17 cellular contexts compared by ENCODE assay signal in genomic region chr12:1287446-1287975, GRCh38.
DNase-seq lines count a peak whose midpoint lies in the region; ATAC-seq and TF ChIP-seq lines count a peak whose summit lies in the region.
"Had no signal": no experiment of that assay in that cellular context is flagged by ENCODE, and none has a peak within 500 bp of the region (broad histone marks: within the 10 kb centered on the region; RNA-seq: fewer than 3 reads in every experiment).

No MANE protein-coding gene starts in this region.

- H3K9me3 Mint-ChIP-seq in WTC11 (no peaks in the 10 kb centered on the region), neural progenitor cell (peaks cover 3% of the 10 kb centered on the region)
- H3K9me3 Mint-ChIP-seq: CD4-positive, CD25-positive, alpha-beta regulatory T cell; CD8-positive, alpha-beta T cell; HFFc6 had no signal

- H3K79me2 ChIP-seq in neural progenitor cell (ENCODE audit: low read depth): no peaks in the 10 kb centered on the region

- H3K27me3 Mint-ChIP-seq in WTC11 (ENCODE audit: low read depth) (no peaks in the 10 kb centered on the region), neural progenitor cell (ENCODE audit: insufficient read depth, low read depth) (no peaks in the 10 kb centered on the region)
- H3K27me3 Mint-ChIP-seq: CD4-positive, CD25-positive, alpha-beta regulatory T cell had no signal

- H2BK15ac ChIP-seq in IMR-90 (ENCODE audit: low read depth, low read length): no peak overlapping the region; the same call in 2 of the 3 replicates

- ATAC-seq in IMR-90 (ENCODE audit: low read depth) (no peak), WTC11 (no peak)
- ATAC-seq: CD8-positive, alpha-beta T cell; GM12878 had no signal

- no peak overlapping the region; the same call in 1 of the 2 replicates for H3K14ac ChIP-seq in IMR-90 (replicated peaks; ENCODE audit: low read depth, low read length)

- H3K4me1 ChIP-seq in IMR-90 (ENCODE audit: control insufficient read depth, insufficient read depth, low read length) (peaks cover 3% of the 10 kb centered on the region), neural progenitor cell (peaks cover 17% of the 10 kb centered on the region), left ventricle myocardium inferior (peaks cover 8% of the 10 kb centered on the region)
- H3K4me1 ChIP-seq: HAP-1 had no signal

- CTCF ChIA-PET in IMR-90 (lab: Yijun Ruan, JAX) (interaction anchor here (0.6 kb wide), 1 partner anchor 10 kb away, joined by 3 read pairs; no protein-coding TSS in a partner anchor), WTC11 (lab: Charles Lee) (no interaction called here)

- H3K4me3 Mint-ChIP-seq in WTC11 (no peak overlapping the region), neural progenitor cell (no peak overlapping the region)
- H3K4me3 Mint-ChIP-seq: CD4-positive, CD25-positive, alpha-beta regulatory T cell; CD8-positive, alpha-beta T cell; HFFc6 had no signal

- in situ Hi-C loops in IMR-90 (cut with MboI; ENCODE audit: low sequenced_read_pairs): no loop called here

- H3K18ac ChIP-seq in IMR-90 (ENCODE audit: low read depth, low read length): no peak overlapping the region

- no peak overlapping the region for H2AK9ac ChIP-seq in IMR-90 (replicated peaks; ENCODE audit: low read depth, low read length, poor library complexity)

- H3K9me3 ChIP-seq in IMR-90 (ENCODE audit: control insufficient read depth, insufficient read depth, low read length): no peaks in the 10 kb centered on the region
- no peaks in the 10 kb centered on the region for H3K9me3 ChIP-seq in neural progenitor cell (ENCODE audit: low read depth)
- H3K9me3 ChIP-seq in left ventricle myocardium inferior (replicated peaks): no peaks in the 10 kb centered on the region
- H3K9me3 ChIP-seq: HAP-1 had no signal

- POLR2A ChIA-PET in IMR-90 (lab: Charles Lee; ENCODE audit: unreplicated experiment) (interaction anchor here (0.5 kb wide), 1 partner anchor 10 kb away, joined by 3 read pairs; no protein-coding TSS in a partner anchor), WTC11 (lab: Charles Lee) (no interaction called here)

- H3K9ac ChIP-seq in IMR-90 (ENCODE audit: low read depth, low read length) (no peak overlapping the region), neural progenitor cell (no peak overlapping the region)

- H2AFZ ChIP-seq in IMR-90 (replicated peaks; ENCODE audit: low read length, poor library complexity) (no peak overlapping the region), neural progenitor cell (replicated peaks) (no peak overlapping the region)

- intact Hi-C loops in IMR-90 (cut with micrococcal nuclease): no loop called here
- intact Hi-C loops in left ventricle myocardium inferior (cut with micrococcal nuclease): no loop called here

- H3K36me3 ChIP-seq in IMR-90 (ENCODE audit: control insufficient read depth, insufficient read depth, low read length) (0 out of 2 replicates have a peak, but pooled peaks cover 1% of the 10 kb centered on the region), neural progenitor cell (no peaks in the 10 kb centered on the region), left ventricle myocardium inferior (peaks cover 15% of the 10 kb centered on the region)
- H3K36me3 ChIP-seq: HAP-1 had no signal

- no peak overlapping the region for H3K4ac ChIP-seq in IMR-90 (ENCODE audit: low read depth, low read length)

- TF ChIP-seq CTCF in IMR-90 (conservative IDR thresholded peaks at IDR 0.05; ENCODE audit: low read depth, low read length) (no peak), WTC11 (IDR thresholded peaks at IDR 0.05) (no peak), neural progenitor cell (IDR thresholded peaks at IDR 0.05) (no peak), left ventricle myocardium inferior (IDR thresholded peaks at IDR 0.05; ENCODE audit: borderline replicate concordance) (no peak)

- dilution Hi-C loops in IMR-90 (cut with HindIII; ENCODE audit: low sequenced_read_pairs, unreplicated experiment): no loop called here

- H4K20me1 ChIP-seq in IMR-90 (ENCODE audit: insufficient read depth, low read length): no peaks in the 10 kb centered on the region
- H4K20me1 ChIP-seq in neural progenitor cell (ENCODE audit: low read depth): no peaks in the 10 kb centered on the region

- no peak overlapping the region for H3K4me3 ChIP-seq in IMR-90 (ENCODE audit: insufficient read depth, low read depth, low read length)
- H3K4me3 ChIP-seq in neural progenitor cell: no peak overlapping the region
- H3K4me3 ChIP-seq in left ventricle myocardium inferior: no peak overlapping the region
- H3K4me3 ChIP-seq: GM12878, HAP-1 had no signal

- no TSS peak for BruUV-seq in IMR-90 (replicated peaks; lab: Mats Ljungman, UMichigan)

- no peaks in the 10 kb centered on the region for H3K9me1 ChIP-seq in IMR-90 (ENCODE audit: insufficient read depth, low read length)

- H3K36me3 Mint-ChIP-seq in WTC11: peaks cover 6% of the 10 kb centered on the region
- peaks cover 23% of the 10 kb centered on the region for H3K36me3 Mint-ChIP-seq in neural progenitor cell

- H4K8ac ChIP-seq in IMR-90 (ENCODE audit: low read depth in 2 of 2, low read length in 2 of 2): no peak overlapping the region

- H3K23ac ChIP-seq in IMR-90 (ENCODE audit: low read depth, low read length): no peak overlapping the region

- DNase-seq in IMR-90 (peak; percentile 12), WTC11 (ENCODE audit: low spot score) (no peak), neural progenitor cell (ENCODE audit: low spot score) (peak; percentile 74), medulla oblongata (ENCODE audit: extremely low spot score) (no peak), left ventricle myocardium inferior (no peak), CD1c-positive myeloid dendritic cell (ENCODE audit: extremely low spot score) (no peak)
- DNase-seq: C1 segment of cervical spinal cord; CD4-positive, CD25-positive, alpha-beta regulatory T cell; CD8-positive, alpha-beta T cell; DMS 273 treated with DMSO at 0.1 percent for 48 hours; DMS79; EL; GDM1; GOT3; HFFc6 had no signal

- TF ChIP-seq RAD21 in IMR-90 (IDR thresholded peaks at IDR 0.05; ENCODE audit: low read length): no peak

- H3K27me3 ChIP-seq in IMR-90 (ENCODE audit: control insufficient read depth, insufficient read depth, low read length): no peaks in the 10 kb centered on the region
- H3K27me3 ChIP-seq in neural progenitor cell: no peaks in the 10 kb centered on the region
- H3K27me3 ChIP-seq in left ventricle myocardium inferior (ENCODE audit: low read depth): no peaks in the 10 kb centered on the region

- peaks cover 3 to 7% of the 10 kb centered on the region in 2 experiments; a peak in 1 of 4 replicates for H3K79me1 ChIP-seq in IMR-90 (ENCODE audit: low read depth in 1 of 2, low read length in 2 of 2)

- H3K4me2 ChIP-seq in IMR-90 (ENCODE audit: low read depth, low read length): no peak overlapping the region
- H3K4me2 ChIP-seq in neural progenitor cell: peak overlapping the region; percentile 42

- H2BK120ac ChIP-seq in IMR-90 (ENCODE audit: low read depth, low read length): no peak overlapping the region

- H3K56ac ChIP-seq in IMR-90 (ENCODE audit: extremely low read depth, insufficient read depth, low read length): no peak overlapping the region

- no peak overlapping the region for H4K91ac ChIP-seq in IMR-90 (ENCODE audit: insufficient read depth, low read depth, low read length)

- no CpG with 5 or more reads among the region's 3 CpGs for WGBS in IMR-90 (ENCODE audit: extremely low coverage in 2 of 2, insufficient read length in 1 of 2), 2 experiments

- H2BK5ac ChIP-seq in IMR-90 (ENCODE audit: low read depth, low read length, poor library complexity, severe bottlenecking): no peak overlapping the region

- peaks cover 10% of the 10 kb centered on the region for H3K4me1 Mint-ChIP-seq in WTC11
- peaks cover 13% of the 10 kb centered on the region for H3K4me1 Mint-ChIP-seq in neural progenitor cell

- H3F3A ChIP-seq in neural progenitor cell (ENCODE audit: low read depth): peaks cover 16% of the 10 kb centered on the region

- TF ChIP-seq POLR2A in IMR-90 (IDR thresholded peaks at IDR 0.05; ENCODE audit: low read depth, low read length): no peak

- peak overlapping the region; percentile 35; the same call in 1 of the 2 replicates for H3K27ac Mint-ChIP-seq in WTC11
- H3K27ac Mint-ChIP-seq in neural progenitor cell: no peak overlapping the region
- H3K27ac Mint-ChIP-seq: CD4-positive, CD25-positive, alpha-beta regulatory T cell; CD8-positive, alpha-beta T cell; HFFc6 had no signal

- H2BK20ac ChIP-seq in IMR-90 (ENCODE audit: low read depth, low read length): no peak overlapping the region

- H4K5ac ChIP-seq in IMR-90 (ENCODE audit: low read depth, low read length): no peak overlapping the region

- no peak overlapping the region for H2AK5ac ChIP-seq in IMR-90 (ENCODE audit: low read depth, low read length)

- H3K27ac ChIP-seq in IMR-90 (ENCODE audit: insufficient read depth, low read length): no peak overlapping the region
- peak overlapping the region; percentile 56 for H3K27ac ChIP-seq in neural progenitor cell
- H3K27ac ChIP-seq in left ventricle myocardium inferior (replicated peaks): no peak overlapping the region

TF ChIP-seq in IMR-90, 13 proteins besides CTCF, POLR2A, EP300 and RAD21 (continues in another document):
- no peak for TF ChIP-seq SMC3 (IDR thresholded peaks at IDR 0.05; ENCODE audit: low read depth, low read length)
- TF ChIP-seq, protein P1, sequence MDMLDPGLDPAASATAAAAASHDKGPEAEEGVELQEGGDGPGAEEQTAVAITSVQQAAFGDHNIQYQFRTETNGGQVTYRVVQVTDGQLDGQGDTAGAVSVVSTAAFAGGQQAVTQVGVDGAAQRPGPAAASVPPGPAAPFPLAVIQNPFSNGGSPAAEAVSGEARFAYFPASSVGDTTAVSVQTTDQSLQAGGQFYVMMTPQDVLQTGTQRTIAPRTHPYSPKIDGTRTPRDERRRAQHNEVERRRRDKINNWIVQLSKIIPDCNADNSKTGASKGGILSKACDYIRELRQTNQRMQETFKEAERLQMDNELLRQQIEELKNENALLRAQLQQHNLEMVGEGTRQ (IDR thresholded peaks at IDR 0.05; ENCODE audit: low read depth, low read length): no peak
- TF ChIP-seq MXI1 (IDR thresholded peaks at IDR 0.05; ENCODE audit: borderline replicate concordance, low read depth, low read length): no peak
- TF ChIP-seq BHLHE40 (IDR thresholded peaks at IDR 0.05; ENCODE audit: low read depth, low read length): no peak
- no peak for TF ChIP-seq CEBPB (IDR thresholded peaks at IDR 0.05; ENCODE audit: low read depth, low read length)

TF ChIP-seq in WTC11, 78 proteins besides CTCF, POLR2A, EP300 and RAD21 (continues in another document):
- no peak for TF ChIP-seq KAT7 (CRISPR knock-in tag; IDR thresholded peaks at IDR 0.05; ENCODE audit: borderline replicate concordance)
- TF ChIP-seq, protein P2, sequence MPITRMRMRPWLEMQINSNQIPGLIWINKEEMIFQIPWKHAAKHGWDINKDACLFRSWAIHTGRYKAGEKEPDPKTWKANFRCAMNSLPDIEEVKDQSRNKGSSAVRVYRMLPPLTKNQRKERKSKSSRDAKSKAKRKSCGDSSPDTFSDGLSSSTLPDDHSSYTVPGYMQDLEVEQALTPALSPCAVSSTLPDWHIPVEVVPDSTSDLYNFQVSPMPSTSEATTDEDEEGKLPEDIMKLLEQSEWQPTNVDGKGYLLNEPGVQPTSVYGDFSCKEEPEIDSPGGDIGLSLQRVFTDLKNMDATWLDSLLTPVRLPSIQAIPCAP (CRISPR knock-in tag; IDR thresholded peaks at IDR 0.05): no peak
- TF ChIP-seq EMX1 (CRISPR knock-in tag; IDR thresholded peaks at IDR 0.05): no peak
- no peak for TF ChIP-seq SMAD4 (CRISPR knock-in tag; IDR thresholded peaks at IDR 0.05)
- no peak for TF ChIP-seq ZNF396 (CRISPR knock-in tag; IDR thresholded peaks at IDR 0.05; ENCODE audit: borderline replicate concordance)

Comparison
In these comparisons a context has a peak if more than half of its experiments do, and no peak if none do; other contexts are left out.
1. DNase-seq: peak in IMR-90 (single experiment) and neural progenitor cell (single experiment); none in WTC11 (single experiment), medulla oblongata (single experiment), left ventricle myocardium inferior (single experiment) and CD1c-positive myeloid dendritic cell (single experiment).